ENCODE assay signal across 8 cellular contexts in genomic region chr2:69387770-69388481, GRCh38. TPM values are rescaled to one million over a fixed set of nuclear protein-coding genes. Genes with fewer than 3 reads are reported as not detected.
DNase-seq lines count a peak whose midpoint lies in the region; ATAC-seq and TF ChIP-seq lines count a peak whose summit lies in the region.

No MANE protein-coding gene starts in this region.

- CTCF ChIA-PET in Panc1 (lab: Charles Lee), result interaction anchor here (0.7 kb wide), 1 partner anchor 925 kb away, joined by 3 read pairs; no protein-coding TSS in a partner anchor

- no peaks in the 10 kb centered on the region for H3K36me3 ChIP-seq in Panc1 (ENCODE audit: control insufficient read depth, insufficient read depth, low read length)
- H3K36me3 ChIP-seq in parathyroid adenoma (ENCODE audit: control insufficient read depth, insufficient read depth, low read length), result no peaks in the 10 kb centered on the region

- H3K27ac ChIP-seq in Panc1 (ENCODE audit: low read length), result peak overlapping the region; percentile 87
- no peak overlapping the region for H3K27ac ChIP-seq in parathyroid adenoma

- H3K9me3 ChIP-seq in Panc1 (ENCODE audit: control insufficient read depth, insufficient read depth, low read depth, low read length) (no peaks in the 10 kb centered on the region), parathyroid adenoma (ENCODE audit: control insufficient read depth, low read length) (no peaks in the 10 kb centered on the region)

- no peak overlapping the region for H3K9ac ChIP-seq in parathyroid adenoma

- peak overlapping the region; percentile 94 for H2AFZ ChIP-seq in parathyroid adenoma

- ATAC-seq in GM19324 (IDR thresholded peaks at IDR 0.05; ENCODE audit: low FRiP score, unreplicated experiment) (peak; percentile 5), Panc1 (peak; percentile 3; the same call in 1 of the 2 replicates), HG03095 (IDR thresholded peaks at IDR 0.05; ENCODE audit: unreplicated experiment) (no peak), GM21786 (IDR thresholded peaks at IDR 0.05; ENCODE audit: unreplicated experiment) (no peak)

- H3K79me2 ChIP-seq in parathyroid adenoma, result peaks cover 5% of the 10 kb centered on the region

- intact Hi-C loops in Panc1 (cut with micrococcal nuclease; ENCODE audit: unreplicated experiment), result no loop called here

- in situ Hi-C loops in Panc1 (cut with HindIII; ENCODE audit: low pct_unique_long_range_greater_than_20kb, low sequenced_read_pairs), result no loop called here

- TSS peak; percentile 97 for BruUV-seq in Panc1 (replicated peaks; lab: Mats Ljungman, UMichigan)

- H3K4me1 ChIP-seq in Panc1 (ENCODE audit: control insufficient read depth, insufficient read depth, low read length) (peaks cover 10% of the 10 kb centered on the region), parathyroid adenoma (peaks cover 3% of the 10 kb centered on the region)

- peak overlapping the region; percentile 83 for H3K4me2 ChIP-seq in parathyroid adenoma (ENCODE audit: low read length)

- POLR2A ChIA-PET in Panc1 (lab: Charles Lee), result interaction anchor here (0.6 kb wide), 1 partner anchor 1613 kb away, joined by 3 read pairs; no protein-coding TSS in a partner anchor

- TF ChIP-seq CTCF in Panc1 (IDR thresholded peaks at IDR 0.05), result no peak
- TF ChIP-seq CTCF in epithelial cell of esophagus (IDR thresholded peaks at IDR 0.05; ENCODE audit: insufficient read depth, low read depth, low read length, missing control alignments), result no peak
- no peak for TF ChIP-seq CTCF in parathyroid adenoma (IDR thresholded peaks at IDR 0.05)

- DNase-seq in Panc1 (ENCODE audit: low read depth, low spot score) (no peak), epithelial cell of esophagus (ENCODE audit: low read depth) (no peak), EL (no peak), foreskin melanocyte (no peak)

- H3K27me3 ChIP-seq in Panc1 (ENCODE audit: control insufficient read depth, insufficient read depth, low read length), result no peaks in the 10 kb centered on the region
- H3K27me3 ChIP-seq in parathyroid adenoma (ENCODE audit: control insufficient read depth, insufficient read depth, low read length), result no peaks in the 10 kb centered on the region

- H3K4me3 ChIP-seq in Panc1 (ENCODE audit: low read depth in 2 of 2, low read length in 2 of 2) (peak overlapping the region; percentile 53 to 94), epithelial cell of esophagus (ENCODE audit: low read length) (peak overlapping the region; percentile 60), parathyroid adenoma (ENCODE audit: low read depth, low read length) (peak overlapping the region; percentile 93)

RNA-seq across cellular contexts. Expression of gene GFPT1, which starts 0.9 kb away (rescaled TPM):
- 53.0 TPM for total RNA-seq in Panc1 (2021; ENCODE audit: unreplicated experiment)
- polyA plus RNA-seq in Panc1 (2012; ENCODE audit: insufficient read length), result 27.7 TPM

RNA-seq across cellular contexts. Expression of gene NFU1, which starts 49.3 kb away (rescaled TPM):
- 42.9 TPM for total RNA-seq in Panc1 (2021; ENCODE audit: unreplicated experiment)
- polyA plus RNA-seq in Panc1 (2012; ENCODE audit: insufficient read length), result 25.5 TPM

Comparison
In these comparisons a context has a peak if more than half of its experiments do, and no peak if none do; other contexts are left out.
1. ATAC-seq: peak in GM19324 (single experiment) and Panc1 (single experiment); none in HG03095 (single experiment) and GM21786 (single experiment).
2. Peak in every context shown above with its lines, with median percentiles within 50 percentile points of each other: H3K4me3 ChIP-seq.